11 cellular contexts compared by ENCODE assay signal in the genomic region with DNA sequence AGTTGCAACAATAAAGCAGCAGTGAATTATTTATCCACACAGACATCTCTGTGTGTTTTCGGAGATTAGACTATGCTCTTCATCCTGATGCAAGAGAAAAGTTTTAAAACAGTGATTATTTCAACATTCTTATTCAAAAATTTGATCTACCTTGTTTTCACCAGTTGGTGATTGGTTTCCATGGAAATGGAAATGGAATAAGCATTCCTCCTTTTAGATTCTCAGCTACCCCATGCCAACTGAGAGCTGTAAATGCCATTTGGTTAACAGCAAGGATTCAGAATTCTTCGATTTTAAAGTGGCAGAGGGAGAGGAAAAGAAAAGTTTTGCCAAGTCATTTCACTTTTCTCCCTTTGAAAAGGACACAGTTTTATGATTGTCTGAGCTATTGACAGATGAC.
"Had no signal": no experiment of that assay in that cellular context is flagged by ENCODE, and none has a peak within 500 bp of the region (broad histone marks: within the 10 kb centered on the region; RNA-seq: fewer than 3 reads in every experiment).

No MANE protein-coding gene starts in this region.

- H3K36me3 ChIP-seq: brain microvascular endothelial cell, ovary, tibial artery, uterus had no signal

- H3K4me3 ChIP-seq: ovary, tibial artery, uterus had no signal

- H3K27ac ChIP-seq: brain microvascular endothelial cell, ovary, tibial artery, uterus had no signal

- H3K27me3 ChIP-seq: brain microvascular endothelial cell, ovary, tibial artery, uterus had no signal

- DNase-seq: brain microvascular endothelial cell; islet precursor cell; ovary; stimulated activated CD4-positive, alpha-beta T cell treated with anti-CD3 and anti-CD28 coated beads, Interleukin-15, amount 100 ng/mL, for 24 hours; stimulated activated CD4-positive, alpha-beta T cell treated with anti-CD3 and anti-CD28 coated beads, Interleukin-4, amount 100 ng/mL, for 4 hours; stimulated activated naive CD8-positive, alpha-beta T cell treated with anti-CD3 and anti-CD28 coated beads, Interleukin-15, amount 100 ng/mL, for 72 hours; T-helper 2 cell; tibial artery; uterus had no signal

- H3K9me3 ChIP-seq: ovary, tibial artery, uterus had no signal

- ATAC-seq: esophagus mucosa; left lobe of liver; stimulated activated naive CD8-positive, alpha-beta T cell treated with anti-CD3 and anti-CD28 coated beads, Interleukin-15, amount 100 ng/mL, for 72 hours had no signal

- H3K4me1 ChIP-seq: uterus had no signal
